ENCODE assay signal across 18 cellular contexts in genomic region chr7:150415161-150416160, GRCh38.
DNase-seq lines count a peak whose midpoint lies in the region; ATAC-seq and TF ChIP-seq lines count a peak whose summit lies in the region.
"Had no signal": no experiment of that assay in that cellular context is flagged by ENCODE, and none has a peak within 500 bp of the region (broad histone marks: within the 10 kb centered on the region; RNA-seq: fewer than 3 reads in every experiment).

No MANE protein-coding gene starts in this region.

- no peak overlapping the region for H3K9ac ChIP-seq in parathyroid adenoma

- H3K27ac ChIP-seq in parathyroid adenoma, result peak overlapping the region; percentile 62
- H3K27ac ChIP-seq: A549, neutrophil, RWPE1 had no signal

- H3K36me3 ChIP-seq in parathyroid adenoma (ENCODE audit: control insufficient read depth, insufficient read depth, low read length), result no peaks in the 10 kb centered on the region
- H3K36me3 ChIP-seq: neutrophil had no signal

- no peak for TF ChIP-seq CTCF in parathyroid adenoma (IDR thresholded peaks at IDR 0.05)

- peak overlapping the region; percentile 78 for H2AFZ ChIP-seq in parathyroid adenoma

- no peaks in the 10 kb centered on the region for H3K27me3 ChIP-seq in parathyroid adenoma (ENCODE audit: control insufficient read depth, insufficient read depth, low read length)
- H3K27me3 ChIP-seq: neutrophil had no signal

- H3K4me2 ChIP-seq in parathyroid adenoma (ENCODE audit: low read length), result peak overlapping the region; percentile 24
- H3K4me2 ChIP-seq: A549 had no signal

- peak in 2 of 3 experiments; percentile 45 to 51 for DNase-seq in NCI-H1417 (lab: John Stamatoyannopoulos, UW)
- DNase-seq in NCI-H1417 treated with DMSO at 0.1 percent for 48 hours (lab: John Stamatoyannopoulos, UW), result no peak
- DNase-seq in NCI-H345 (lab: John Stamatoyannopoulos, UW), result peak; percentile 16
- peak; percentile 25 for DNase-seq in ecto neural progenitor cell (ENCODE audit: low spot score)
- no peak for DNase-seq in OCI-M1 (lab: John Stamatoyannopoulos, UW)
- DNase-seq: CD4-positive, alpha-beta T cell; foreskin melanocyte; mesenchymal stem cell; NCI-H2081; NCI-H774; stimulated activated CD4-positive, alpha-beta T cell treated with anti-CD3 and anti-CD28 coated beads, Interleukin-4, amount 100 ng/mL, for 1 hour; stimulated activated CD8-positive, alpha-beta memory T cell treated with anti-CD3 and anti-CD28 coated beads, Interleukin-4, amount 100 ng/mL, for 48 hours had no signal

- H3K9me3 ChIP-seq in parathyroid adenoma (ENCODE audit: control insufficient read depth, low read length), result no peaks in the 10 kb centered on the region
- H3K9me3 ChIP-seq: A549, neutrophil had no signal

- no peak overlapping the region for H3K4me3 ChIP-seq in parathyroid adenoma (ENCODE audit: low read depth, low read length)
- H3K4me3 ChIP-seq: A549 had no signal

- H3K79me2 ChIP-seq in parathyroid adenoma, result no peaks in the 10 kb centered on the region

- H3K4me1 ChIP-seq in parathyroid adenoma, result peaks cover 23% of the 10 kb centered on the region

- no peak for ATAC-seq in GM18909 (IDR thresholded peaks at IDR 0.05; ENCODE audit: poor library complexity, unreplicated experiment)
- no peak for ATAC-seq in HG02588 (IDR thresholded peaks at IDR 0.05; ENCODE audit: unreplicated experiment)
- ATAC-seq: A549 had no signal

Comparison
In these comparisons a context has a peak if more than half of its experiments do, and no peak if none do; other contexts are left out.
1. DNase-seq: peak in NCI-H1417 (2 of 3), NCI-H345 (single experiment) and ecto neural progenitor cell (single experiment); none in NCI-H1417 treated with DMSO at 0.1 percent for 48 hours (single experiment) and OCI-M1 (single experiment).